In genomic region chr12:126362490-126362889, GRCh38 we compare ENCODE assay signal across 19 cellular contexts.
A peak's percentile ranks its signal among the peaks of the same experiment; 100 is the strongest.
DNase-seq lines count a peak whose midpoint lies in the region; ATAC-seq and TF ChIP-seq lines count a peak whose summit lies in the region.
"Had no signal": no experiment of that assay in that cellular context is flagged by ENCODE, and none has a peak within 500 bp of the region (broad histone marks: within the 10 kb centered on the region; RNA-seq: fewer than 3 reads in every experiment).

No MANE protein-coding gene starts in this region.

- no peaks in the 10 kb centered on the region for H3K36me3 ChIP-seq in WERI-Rb-1
- H3K36me3 ChIP-seq in naive thymus-derived CD4-positive, alpha-beta T cell (ENCODE audit: control insufficient read depth in 2 of 3, insufficient read depth in 3 of 3, low read length in 3 of 3) = no peaks in the 10 kb centered on the region
- H3K36me3 ChIP-seq in body of pancreas (replicated peaks in 1 of 2; ENCODE audit: insufficient read depth in 1 of 2, low read depth in 2 of 2) = no peaks in the 10 kb centered on the region
- H3K36me3 ChIP-seq: SJSA1 had no signal

- DNase-seq in Daoy (ENCODE audit: low read depth) = peak; percentile 11
- DNase-seq in RPMI7951 (ENCODE audit: low read depth) = peak; percentile 15
- DNase-seq in WERI-Rb-1 = no peak
- DNase-seq in naive thymus-derived CD4-positive, alpha-beta T cell = no peak
- DNase-seq in body of pancreas = no peak
- DNase-seq: DMS 273 treated with DMSO at 0.1 percent for 48 hours, DND-41, Kasumi-1, MM.1S, NCI-H1105 treated with DMSO at 0.1 percent for 48 hours, NCI-H187, NCI-H2227 treated with DMSO at 0.1 percent for 48 hours, NCI-H510A treated with DMSO at 0.1 percent for 48 hours, NCI-H82 had no signal

- no peak overlapping the region for H3K4me3 Mint-ChIP-seq in stimulated activated memory B cell treated with anti-CD40 and anti-IgM and Interleukin-4, amounts not matched to agents 10 μg/mL and 1 μg/mL and 100 μg/mL, for 72 hours
- H3K4me3 Mint-ChIP-seq in naive thymus-derived CD4-positive, alpha-beta T cell = no peak overlapping the region
- H3K4me3 Mint-ChIP-seq: B cell had no signal

- POLR2A ChIA-PET in naive thymus-derived CD4-positive, alpha-beta T cell (lab: Charles Lee) = no interaction called here

- TF ChIP-seq POLR2A in body of pancreas (IDR thresholded peaks at IDR 0.05) = no peak

- no peaks in the 10 kb centered on the region for H3K9me3 ChIP-seq in WERI-Rb-1 (ENCODE audit: severe bottlenecking)
- no peaks in the 10 kb centered on the region for H3K9me3 ChIP-seq in naive thymus-derived CD4-positive, alpha-beta T cell (ENCODE audit: control insufficient read depth in 2 of 3, low read length in 3 of 3)
- H3K9me3 ChIP-seq in body of pancreas = no peaks in the 10 kb centered on the region

- CTCF ChIA-PET in naive thymus-derived CD4-positive, alpha-beta T cell (lab: Charles Lee) = no interaction called here

- ATAC-seq in HG03432 (IDR thresholded peaks at IDR 0.05; ENCODE audit: unreplicated experiment) = peak; percentile 51
- ATAC-seq in stimulated activated memory B cell treated with anti-CD40 and anti-IgM and Interleukin-4, amounts not matched to agents 10 μg/mL and 1 μg/mL and 100 μg/mL, for 72 hours = peak; percentile 69
- no peak for ATAC-seq in naive thymus-derived CD4-positive, alpha-beta T cell
- ATAC-seq in body of pancreas = no peak
- ATAC-seq: PC-3 had no signal

- H3K4me3 ChIP-seq in WERI-Rb-1 (ENCODE audit: low read depth, low read length) (no peak overlapping the region), body of pancreas (no peak overlapping the region)
- no peak overlapping the region for H3K4me3 ChIP-seq in naive thymus-derived CD4-positive, alpha-beta T cell (ENCODE audit: low read length)
- H3K4me3 ChIP-seq: SJSA1 had no signal

- H3K27ac Mint-ChIP-seq in stimulated activated memory B cell treated with anti-CD40 and anti-IgM and Interleukin-4, amounts not matched to agents 10 μg/mL and 1 μg/mL and 100 μg/mL, for 72 hours = no peak overlapping the region
- H3K27ac Mint-ChIP-seq in naive thymus-derived CD4-positive, alpha-beta T cell = no peak overlapping the region
- H3K27ac Mint-ChIP-seq: B cell had no signal

- H3K4me1 Mint-ChIP-seq in stimulated activated memory B cell treated with anti-CD40 and anti-IgM and Interleukin-4, amounts not matched to agents 10 μg/mL and 1 μg/mL and 100 μg/mL, for 72 hours = peaks cover 6% of the 10 kb centered on the region
- no peaks in the 10 kb centered on the region for H3K4me1 Mint-ChIP-seq in naive thymus-derived CD4-positive, alpha-beta T cell
- H3K4me1 Mint-ChIP-seq: B cell had no signal

- TF ChIP-seq CTCF in WERI-Rb-1 (IDR thresholded peaks at IDR 0.05; ENCODE audit: low read depth, low read length) (no peak), body of pancreas (IDR thresholded peaks at IDR 0.05) (no peak)

- WGBS in body of pancreas, 2 donors = 83 to 89% methylated on average over 5 of the region's 5 CpGs

- H3K27ac ChIP-seq in WERI-Rb-1 (no peak overlapping the region), body of pancreas (no peak overlapping the region)
- no peak overlapping the region for H3K27ac ChIP-seq in naive thymus-derived CD4-positive, alpha-beta T cell (ENCODE audit: low read depth, low read length)
- H3K27ac ChIP-seq: SJSA1 had no signal

- intact Hi-C loops in naive thymus-derived CD4-positive, alpha-beta T cell (cut with micrococcal nuclease) = no loop called here
- intact Hi-C loops in body of pancreas (cut with DNase I) = no loop called here

- no peaks in the 10 kb centered on the region for H3K4me1 ChIP-seq in naive thymus-derived CD4-positive, alpha-beta T cell (ENCODE audit: control insufficient read depth in 2 of 2, insufficient read depth in 2 of 2, low read length in 2 of 2)
- no peaks in the 10 kb centered on the region for H3K4me1 ChIP-seq in body of pancreas
- H3K4me1 ChIP-seq: SJSA1 had no signal

- H3K27me3 ChIP-seq in WERI-Rb-1 (ENCODE audit: insufficient read depth, low read depth, severe bottlenecking) (peaks cover 17% of the 10 kb centered on the region), body of pancreas (no peaks in the 10 kb centered on the region)
- no peaks in the 10 kb centered on the region for H3K27me3 ChIP-seq in naive thymus-derived CD4-positive, alpha-beta T cell (ENCODE audit: control insufficient read depth in 2 of 2, insufficient read depth in 2 of 2, low read length in 2 of 2)
- H3K27me3 ChIP-seq: SJSA1 had no signal

- H3K9me3 Mint-ChIP-seq in stimulated activated memory B cell treated with anti-CD40 and anti-IgM and Interleukin-4, amounts not matched to agents 10 μg/mL and 1 μg/mL and 100 μg/mL, for 72 hours = peaks cover 12% of the 10 kb centered on the region
- H3K9me3 Mint-ChIP-seq in naive thymus-derived CD4-positive, alpha-beta T cell = peaks cover 0 to 27% (median 8%) of the 10 kb centered on the region in 11 donors

- H3K36me3 Mint-ChIP-seq in stimulated activated memory B cell treated with anti-CD40 and anti-IgM and Interleukin-4, amounts not matched to agents 10 μg/mL and 1 μg/mL and 100 μg/mL, for 72 hours = no peaks in the 10 kb centered on the region
- no peaks in the 10 kb centered on the region for H3K36me3 Mint-ChIP-seq in naive thymus-derived CD4-positive, alpha-beta T cell

- H3K27me3 Mint-ChIP-seq in stimulated activated memory B cell treated with anti-CD40 and anti-IgM and Interleukin-4, amounts not matched to agents 10 μg/mL and 1 μg/mL and 100 μg/mL, for 72 hours = no peaks in the 10 kb centered on the region
- H3K27me3 Mint-ChIP-seq in naive thymus-derived CD4-positive, alpha-beta T cell = no peaks in the 10 kb centered on the region
- H3K27me3 Mint-ChIP-seq: B cell had no signal

Comparison
In these comparisons a context has a peak if more than half of its experiments do, and no peak if none do; other contexts are left out.
1. DNase-seq: peak in Daoy (single experiment) and RPMI7951 (single experiment); none in WERI-Rb-1 (single experiment), naive thymus-derived CD4-positive, alpha-beta T cell (0 of 9) and body of pancreas (0 of 4).
2. ATAC-seq: peak in HG03432 (single experiment) and stimulated activated memory B cell treated with anti-CD40 and anti-IgM and Interleukin-4, amounts not matched to agents 10 μg/mL and 1 μg/mL and 100 μg/mL, for 72 hours (single experiment); none in naive thymus-derived CD4-positive, alpha-beta T cell (single experiment) and body of pancreas (single experiment).